1 cellular context compared by ENCODE assay signal in the genomic region with DNA sequence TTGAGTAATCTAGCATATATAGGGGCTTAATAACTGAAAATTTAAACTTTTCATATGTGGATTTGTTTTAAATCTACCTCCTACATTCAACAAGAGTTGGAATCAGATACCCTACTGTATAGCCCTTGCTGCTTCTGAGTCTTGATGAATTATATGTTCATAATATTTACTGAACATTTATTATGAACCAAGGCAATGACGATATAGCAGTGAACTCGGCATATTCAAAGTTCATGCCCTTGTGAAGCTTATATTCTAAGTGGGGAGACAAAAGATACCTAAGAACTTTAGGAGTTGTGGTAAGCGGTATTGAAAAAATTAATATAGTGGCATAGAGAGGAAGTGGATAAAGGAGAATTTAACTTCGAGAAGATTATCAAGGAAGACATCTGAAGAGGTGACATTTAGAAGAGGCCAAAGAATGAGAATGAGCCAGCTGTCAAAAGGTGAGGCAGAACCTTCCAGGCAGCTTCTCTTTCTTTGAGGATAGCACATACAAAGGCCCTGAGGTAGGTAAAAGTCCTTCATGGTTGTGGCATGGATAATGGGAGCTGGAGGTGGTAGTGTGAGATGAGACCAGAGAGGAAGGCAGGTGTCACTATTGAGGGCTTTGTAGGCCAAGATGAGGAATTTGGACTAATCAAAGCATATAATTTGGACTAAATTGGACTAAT.
TF ChIP-seq lines count a peak whose summit lies in the region.

No MANE protein-coding gene starts in this region.

TF ChIP-seq in WTC11, 78 proteins besides CTCF, POLR2A, EP300 and RAD21 (continued from another document):
- TF ChIP-seq, protein P1, sequence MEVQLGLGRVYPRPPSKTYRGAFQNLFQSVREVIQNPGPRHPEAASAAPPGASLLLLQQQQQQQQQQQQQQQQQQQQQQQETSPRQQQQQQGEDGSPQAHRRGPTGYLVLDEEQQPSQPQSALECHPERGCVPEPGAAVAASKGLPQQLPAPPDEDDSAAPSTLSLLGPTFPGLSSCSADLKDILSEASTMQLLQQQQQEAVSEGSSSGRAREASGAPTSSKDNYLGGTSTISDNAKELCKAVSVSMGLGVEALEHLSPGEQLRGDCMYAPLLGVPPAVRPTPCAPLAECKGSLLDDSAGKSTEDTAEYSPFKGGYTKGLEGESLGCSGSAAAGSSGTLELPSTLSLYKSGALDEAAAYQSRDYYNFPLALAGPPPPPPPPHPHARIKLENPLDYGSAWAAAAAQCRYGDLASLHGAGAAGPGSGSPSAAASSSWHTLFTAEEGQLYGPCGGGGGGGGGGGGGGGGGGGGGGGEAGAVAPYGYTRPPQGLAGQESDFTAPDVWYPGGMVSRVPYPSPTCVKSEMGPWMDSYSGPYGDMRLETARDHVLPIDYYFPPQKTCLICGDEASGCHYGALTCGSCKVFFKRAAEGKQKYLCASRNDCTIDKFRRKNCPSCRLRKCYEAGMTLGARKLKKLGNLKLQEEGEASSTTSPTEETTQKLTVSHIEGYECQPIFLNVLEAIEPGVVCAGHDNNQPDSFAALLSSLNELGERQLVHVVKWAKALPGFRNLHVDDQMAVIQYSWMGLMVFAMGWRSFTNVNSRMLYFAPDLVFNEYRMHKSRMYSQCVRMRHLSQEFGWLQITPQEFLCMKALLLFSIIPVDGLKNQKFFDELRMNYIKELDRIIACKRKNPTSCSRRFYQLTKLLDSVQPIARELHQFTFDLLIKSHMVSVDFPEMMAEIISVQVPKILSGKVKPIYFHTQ (CRISPR knock-in tag; IDR thresholded peaks at IDR 0.05) = no peak
- TF ChIP-seq NFYB (CRISPR knock-in tag; conservative IDR thresholded peaks at IDR 0.05; ENCODE audit: low read depth) (no peak), OVOL2 (CRISPR knock-in tag; IDR thresholded peaks at IDR 0.05; ENCODE audit: borderline replicate concordance) (no peak), NR3C1 (CRISPR knock-in tag; conservative IDR thresholded peaks at IDR 0.05; ENCODE audit: low read depth) (no peak), EMX1 (CRISPR knock-in tag; IDR thresholded peaks at IDR 0.05) (no peak), KAT7 (CRISPR knock-in tag; IDR thresholded peaks at IDR 0.05; ENCODE audit: borderline replicate concordance) (no peak), TEAD1 (CRISPR knock-in tag; IDR thresholded peaks at IDR 0.05) (no peak), NFATC4 (CRISPR knock-in tag; IDR thresholded peaks at IDR 0.05) (no peak), PRRX2 (CRISPR knock-in tag; IDR thresholded peaks at IDR 0.05) (no peak), NR2C2 (CRISPR knock-in tag; IDR thresholded peaks at IDR 0.05) (no peak)
- TF ChIP-seq, protein P2, sequence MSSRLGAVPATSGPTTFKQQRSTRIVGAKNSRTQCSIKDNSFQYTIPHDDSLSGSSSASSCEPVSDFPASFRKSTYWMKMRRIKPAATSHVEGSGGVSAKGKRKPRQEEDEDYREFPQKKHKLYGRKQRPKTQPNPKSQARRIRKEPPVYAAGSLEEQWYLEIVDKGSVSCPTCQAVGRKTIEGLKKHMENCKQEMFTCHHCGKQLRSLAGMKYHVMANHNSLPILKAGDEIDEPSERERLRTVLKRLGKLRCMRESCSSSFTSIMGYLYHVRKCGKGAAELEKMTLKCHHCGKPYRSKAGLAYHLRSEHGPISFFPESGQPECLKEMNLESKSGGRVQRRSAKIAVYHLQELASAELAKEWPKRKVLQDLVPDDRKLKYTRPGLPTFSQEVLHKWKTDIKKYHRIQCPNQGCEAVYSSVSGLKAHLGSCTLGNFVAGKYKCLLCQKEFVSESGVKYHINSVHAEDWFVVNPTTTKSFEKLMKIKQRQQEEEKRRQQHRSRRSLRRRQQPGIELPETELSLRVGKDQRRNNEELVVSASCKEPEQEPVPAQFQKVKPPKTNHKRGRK (CRISPR knock-in tag; IDR thresholded peaks at IDR 0.05; ENCODE audit: borderline replicate concordance) = no peak
- TF ChIP-seq, protein P3, sequence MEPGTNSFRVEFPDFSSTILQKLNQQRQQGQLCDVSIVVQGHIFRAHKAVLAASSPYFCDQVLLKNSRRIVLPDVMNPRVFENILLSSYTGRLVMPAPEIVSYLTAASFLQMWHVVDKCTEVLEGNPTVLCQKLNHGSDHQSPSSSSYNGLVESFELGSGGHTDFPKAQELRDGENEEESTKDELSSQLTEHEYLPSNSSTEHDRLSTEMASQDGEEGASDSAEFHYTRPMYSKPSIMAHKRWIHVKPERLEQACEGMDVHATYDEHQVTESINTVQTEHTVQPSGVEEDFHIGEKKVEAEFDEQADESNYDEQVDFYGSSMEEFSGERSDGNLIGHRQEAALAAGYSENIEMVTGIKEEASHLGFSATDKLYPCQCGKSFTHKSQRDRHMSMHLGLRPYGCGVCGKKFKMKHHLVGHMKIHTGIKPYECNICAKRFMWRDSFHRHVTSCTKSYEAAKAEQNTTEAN (CRISPR knock-in tag; IDR thresholded peaks at IDR 0.05) = no peak
- TF ChIP-seq, protein P4, sequence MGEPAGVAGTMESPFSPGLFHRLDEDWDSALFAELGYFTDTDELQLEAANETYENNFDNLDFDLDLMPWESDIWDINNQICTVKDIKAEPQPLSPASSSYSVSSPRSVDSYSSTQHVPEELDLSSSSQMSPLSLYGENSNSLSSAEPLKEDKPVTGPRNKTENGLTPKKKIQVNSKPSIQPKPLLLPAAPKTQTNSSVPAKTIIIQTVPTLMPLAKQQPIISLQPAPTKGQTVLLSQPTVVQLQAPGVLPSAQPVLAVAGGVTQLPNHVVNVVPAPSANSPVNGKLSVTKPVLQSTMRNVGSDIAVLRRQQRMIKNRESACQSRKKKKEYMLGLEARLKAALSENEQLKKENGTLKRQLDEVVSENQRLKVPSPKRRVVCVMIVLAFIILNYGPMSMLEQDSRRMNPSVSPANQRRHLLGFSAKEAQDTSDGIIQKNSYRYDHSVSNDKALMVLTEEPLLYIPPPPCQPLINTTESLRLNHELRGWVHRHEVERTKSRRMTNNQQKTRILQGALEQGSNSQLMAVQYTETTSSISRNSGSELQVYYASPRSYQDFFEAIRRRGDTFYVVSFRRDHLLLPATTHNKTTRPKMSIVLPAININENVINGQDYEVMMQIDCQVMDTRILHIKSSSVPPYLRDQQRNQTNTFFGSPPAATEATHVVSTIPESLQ (CRISPR knock-in tag; IDR thresholded peaks at IDR 0.05) = no peak
- TF ChIP-seq, protein P5, sequence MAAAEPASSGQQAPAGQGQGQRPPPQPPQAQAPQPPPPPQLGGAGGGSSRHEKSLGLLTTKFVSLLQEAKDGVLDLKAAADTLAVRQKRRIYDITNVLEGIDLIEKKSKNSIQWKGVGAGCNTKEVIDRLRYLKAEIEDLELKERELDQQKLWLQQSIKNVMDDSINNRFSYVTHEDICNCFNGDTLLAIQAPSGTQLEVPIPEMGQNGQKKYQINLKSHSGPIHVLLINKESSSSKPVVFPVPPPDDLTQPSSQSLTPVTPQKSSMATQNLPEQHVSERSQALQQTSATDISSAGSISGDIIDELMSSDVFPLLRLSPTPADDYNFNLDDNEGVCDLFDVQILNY (CRISPR knock-in tag; IDR thresholded peaks at IDR 0.05) = no peak
